1 cellular context compared by ENCODE assay signal in genomic region chr19:42121666-42122069, GRCh38.
TF ChIP-seq lines count a peak whose summit lies in the region.

No MANE protein-coding gene starts in this region.

TF ChIP-seq in GM23338, 12 proteins besides CTCF, POLR2A, EP300 and RAD21 (continued from another document):
- TF ChIP-seq, protein P1, sequence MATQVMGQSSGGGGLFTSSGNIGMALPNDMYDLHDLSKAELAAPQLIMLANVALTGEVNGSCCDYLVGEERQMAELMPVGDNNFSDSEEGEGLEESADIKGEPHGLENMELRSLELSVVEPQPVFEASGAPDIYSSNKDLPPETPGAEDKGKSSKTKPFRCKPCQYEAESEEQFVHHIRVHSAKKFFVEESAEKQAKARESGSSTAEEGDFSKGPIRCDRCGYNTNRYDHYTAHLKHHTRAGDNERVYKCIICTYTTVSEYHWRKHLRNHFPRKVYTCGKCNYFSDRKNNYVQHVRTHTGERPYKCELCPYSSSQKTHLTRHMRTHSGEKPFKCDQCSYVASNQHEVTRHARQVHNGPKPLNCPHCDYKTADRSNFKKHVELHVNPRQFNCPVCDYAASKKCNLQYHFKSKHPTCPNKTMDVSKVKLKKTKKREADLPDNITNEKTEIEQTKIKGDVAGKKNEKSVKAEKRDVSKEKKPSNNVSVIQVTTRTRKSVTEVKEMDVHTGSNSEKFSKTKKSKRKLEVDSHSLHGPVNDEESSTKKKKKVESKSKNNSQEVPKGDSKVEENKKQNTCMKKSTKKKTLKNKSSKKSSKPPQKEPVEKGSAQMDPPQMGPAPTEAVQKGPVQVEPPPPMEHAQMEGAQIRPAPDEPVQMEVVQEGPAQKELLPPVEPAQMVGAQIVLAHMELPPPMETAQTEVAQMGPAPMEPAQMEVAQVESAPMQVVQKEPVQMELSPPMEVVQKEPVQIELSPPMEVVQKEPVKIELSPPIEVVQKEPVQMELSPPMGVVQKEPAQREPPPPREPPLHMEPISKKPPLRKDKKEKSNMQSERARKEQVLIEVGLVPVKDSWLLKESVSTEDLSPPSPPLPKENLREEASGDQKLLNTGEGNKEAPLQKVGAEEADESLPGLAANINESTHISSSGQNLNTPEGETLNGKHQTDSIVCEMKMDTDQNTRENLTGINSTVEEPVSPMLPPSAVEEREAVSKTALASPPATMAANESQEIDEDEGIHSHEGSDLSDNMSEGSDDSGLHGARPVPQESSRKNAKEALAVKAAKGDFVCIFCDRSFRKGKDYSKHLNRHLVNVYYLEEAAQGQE (IDR thresholded peaks at IDR 0.05; ENCODE audit: unreplicated experiment): no peak
- no peak for TF ChIP-seq EZH2 (IDR thresholded peaks at IDR 0.05; ENCODE audit: low read depth, unreplicated experiment)
- TF ChIP-seq, protein P2, sequence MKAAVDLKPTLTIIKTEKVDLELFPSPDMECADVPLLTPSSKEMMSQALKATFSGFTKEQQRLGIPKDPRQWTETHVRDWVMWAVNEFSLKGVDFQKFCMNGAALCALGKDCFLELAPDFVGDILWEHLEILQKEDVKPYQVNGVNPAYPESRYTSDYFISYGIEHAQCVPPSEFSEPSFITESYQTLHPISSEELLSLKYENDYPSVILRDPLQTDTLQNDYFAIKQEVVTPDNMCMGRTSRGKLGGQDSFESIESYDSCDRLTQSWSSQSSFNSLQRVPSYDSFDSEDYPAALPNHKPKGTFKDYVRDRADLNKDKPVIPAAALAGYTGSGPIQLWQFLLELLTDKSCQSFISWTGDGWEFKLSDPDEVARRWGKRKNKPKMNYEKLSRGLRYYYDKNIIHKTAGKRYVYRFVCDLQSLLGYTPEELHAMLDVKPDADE (IDR thresholded peaks at IDR 0.05): no peak
- TF ChIP-seq CREB1 (CRISPR knock-in tag; IDR thresholded peaks at IDR 0.05; ENCODE audit: low read depth): no peak
- TF ChIP-seq NANOG (IDR thresholded peaks at IDR 0.05; ENCODE audit: borderline replicate concordance): no peak
TF ChIP-seq in GM23338: peak in this region for 0.
